In genomic region chr13:99323488-99323887, GRCh38 we compare ENCODE assay signal across 11 cellular contexts. TPM values are rescaled to one million over a fixed set of nuclear protein-coding genes. Genes with fewer than 3 reads are reported as not detected.
A peak's percentile ranks its signal among the peaks of the same experiment; 100 is the strongest.
DNase-seq lines count a peak whose midpoint lies in the region; ATAC-seq and TF ChIP-seq lines count a peak whose summit lies in the region.
"Had no signal": no experiment of that assay in that cellular context is flagged by ENCODE, and none has a peak within 500 bp of the region (broad histone marks: within the 10 kb centered on the region; RNA-seq: fewer than 3 reads in every experiment).

No MANE protein-coding gene starts in this region.

- peaks cover 25 to 26% of the 10 kb centered on the region in 2 donors for H3K36me3 Mint-ChIP-seq in CD4-positive, alpha-beta memory T cell
- H3K36me3 Mint-ChIP-seq in activated T-helper 2 cell treated with anti-CD3 and anti-CD28 coated beads, Interferon-gamma antibody, Interleukin-2, Interleukin-4, amounts not matched to agents 10 μg/mL and 5 μg/mL and 100 μg/mL, durations not matched to agents 14 hours and 24 hours and 36 hours (ENCODE audit: low read depth), result peaks cover 49% of the 10 kb centered on the region

- no peak for TF ChIP-seq CTCF in HEK293 (tag by site-specific recombination; IDR thresholded peaks at IDR 0.05)
- TF ChIP-seq CTCF in BE2C (IDR thresholded peaks at IDR 0.05; ENCODE audit: low read depth, low read length), result no peak

- peak overlapping the region; percentile 91 to 99 (median 94) for H3K27ac Mint-ChIP-seq in CD4-positive, alpha-beta memory T cell
- peak overlapping the region; percentile 96 for H3K27ac Mint-ChIP-seq in activated T-helper 2 cell treated with anti-CD3 and anti-CD28 coated beads, Interferon-gamma antibody, Interleukin-2, Interleukin-4, amounts not matched to agents 10 μg/mL and 5 μg/mL and 100 μg/mL, durations not matched to agents 14 hours and 24 hours and 36 hours

- H3K4me3 Mint-ChIP-seq in CD4-positive, alpha-beta memory T cell, result peak overlapping the region; percentile 20 to 78 (median 54)
- peak overlapping the region; percentile 31 for H3K4me3 Mint-ChIP-seq in activated T-helper 2 cell treated with anti-CD3 and anti-CD28 coated beads, Interferon-gamma antibody, Interleukin-2, Interleukin-4, amounts not matched to agents 10 μg/mL and 5 μg/mL and 100 μg/mL, durations not matched to agents 14 hours and 24 hours and 36 hours (ENCODE audit: low read depth)

- ATAC-seq in HG03342 (IDR thresholded peaks at IDR 0.05; ENCODE audit: unreplicated experiment), result no peak

- no peaks in the 10 kb centered on the region for H3K9me3 ChIP-seq in CD4-positive, alpha-beta memory T cell (ENCODE audit: control insufficient read depth in 1 of 2, low read length in 2 of 2)
- no peaks in the 10 kb centered on the region for H3K9me3 ChIP-seq in HEK293 (ENCODE audit: control insufficient read depth, insufficient read depth, low read depth, low read length)
- H3K9me3 ChIP-seq in BE2C, result no peaks in the 10 kb centered on the region
- no peaks in the 10 kb centered on the region for H3K9me3 ChIP-seq in SJCRH30 (replicated peaks)

- no peaks in the 10 kb centered on the region for H3K9me3 Mint-ChIP-seq in CD4-positive, alpha-beta memory T cell
- H3K9me3 Mint-ChIP-seq in activated T-helper 2 cell treated with anti-CD3 and anti-CD28 coated beads, Interferon-gamma antibody, Interleukin-2, Interleukin-4, amounts not matched to agents 10 μg/mL and 5 μg/mL and 100 μg/mL, durations not matched to agents 14 hours and 24 hours and 36 hours, result no peaks in the 10 kb centered on the region

- peak overlapping the region in 1 of 2 donors; percentile 5 for H3K4me3 ChIP-seq in CD4-positive, alpha-beta memory T cell (ENCODE audit: low read length in 2 of 2)
- no peak overlapping the region for H3K4me3 ChIP-seq in HEK293 (ENCODE audit: low read depth, low read length)
- H3K4me3 ChIP-seq in BE2C (ENCODE audit: low read depth, low read length), result no peak overlapping the region
- H3K4me3 ChIP-seq in SJCRH30, result no peak overlapping the region

- intact Hi-C loops in CD4-positive, alpha-beta memory T cell (cut with micrococcal nuclease), result loop anchor here (1.0 to 2.0 kb wide), 3 partner anchors 15 to 41 kb away; partner anchors contain the start of gene GPR183
- intact Hi-C loops in activated T-helper 2 cell treated with anti-CD3 and anti-CD28 coated beads, Interferon-gamma antibody, Interleukin-2, Interleukin-4, amounts not matched to agents 10 μg/mL and 5 μg/mL and 100 μg/mL, durations not matched to agents 14 hours and 24 hours and 36 hours (cut with micrococcal nuclease), result loop anchor here (2.0 kb wide), 1 partner anchor 49 kb away; no protein-coding TSS in a partner anchor

- peaks cover 3% of the 10 kb centered on the region for H3K36me3 ChIP-seq in CD4-positive, alpha-beta memory T cell (ENCODE audit: insufficient read depth, low read length)
- H3K36me3 ChIP-seq in HEK293 (ENCODE audit: control insufficient read depth in 2 of 2, insufficient read depth in 1 of 2, low read length in 2 of 2) (peaks cover 0 to 2% of the 10 kb centered on the region in 2 experiments; a peak in 1 of 3 replicates), BE2C (peaks cover 3% of the 10 kb centered on the region; the same call in 1 of the 2 replicates), SJCRH30 (peaks cover 1% of the 10 kb centered on the region; the same call in 1 of the 2 replicates)

- CTCF ChIA-PET in CD4-positive, alpha-beta memory T cell (lab: Charles Lee; ENCODE audit: partially characterized antibody), result interaction anchor here (1.2 to 3.3 kb wide), 8 partner anchors 10 to 113 kb away, joined by 4 to 10 read pairs (median 8); no protein-coding TSS in a partner anchor
- CTCF ChIA-PET in HEK293 (lab: Yijun Ruan, JAX), result interaction anchor here (0.7 to 0.8 kb wide), 2 partner anchors 17 to 147 kb away, joined by 3 to 4 read pairs; no protein-coding TSS in a partner anchor

- no peaks in the 10 kb centered on the region for H3K27me3 Mint-ChIP-seq in CD4-positive, alpha-beta memory T cell
- no peaks in the 10 kb centered on the region for H3K27me3 Mint-ChIP-seq in activated T-helper 2 cell treated with anti-CD3 and anti-CD28 coated beads, Interferon-gamma antibody, Interleukin-2, Interleukin-4, amounts not matched to agents 10 μg/mL and 5 μg/mL and 100 μg/mL, durations not matched to agents 14 hours and 24 hours and 36 hours (ENCODE audit: low read depth)

- H3K27ac ChIP-seq in CD4-positive, alpha-beta memory T cell (ENCODE audit: low read depth, low read length), result peak overlapping the region; percentile 79
- H3K27ac ChIP-seq in HEK293 (ENCODE audit: extremely low read depth, low read depth, low read length) (no peak overlapping the region), SJCRH30 (no peak overlapping the region)

- H3K4me1 ChIP-seq in CD4-positive, alpha-beta memory T cell (ENCODE audit: insufficient read depth, low read length), result peaks cover 87% of the 10 kb centered on the region
- H3K4me1 ChIP-seq in HEK293 (ENCODE audit: control insufficient read depth, insufficient read depth, low read length), result 0 out of 2 replicates have a peak, but pooled peaks cover 5% of the 10 kb centered on the region
- H3K4me1 ChIP-seq in BE2C, result no peaks in the 10 kb centered on the region
- H3K4me1 ChIP-seq in SJCRH30, result no peaks in the 10 kb centered on the region; the same call in 1 of the 2 replicates

- DNase-seq in CD4-positive, alpha-beta memory T cell, result no peak
- no peak for DNase-seq in activated T-helper 2 cell treated with anti-CD3 and anti-CD28 coated beads, Interferon-gamma antibody, Interleukin-2, Interleukin-4, amounts not matched to agents 10 μg/mL and 5 μg/mL and 100 μg/mL, durations not matched to agents 14 hours and 24 hours and 36 hours (ENCODE audit: low spot score)
- peak; percentile 50 for DNase-seq in myocyte (ENCODE audit: low read depth)
- DNase-seq in BE2C, result no peak
- DNase-seq in SJCRH30, result no peak
- DNase-seq: activated CD4-positive, CD25-positive, alpha-beta regulatory T cell treated with anti-CD3 and anti-CD28 coated beads, Interleukin-2, amount 50 U/mL, for 72 hours; anterior cingulate cortex; hypothalamus; mesendoderm had no signal

- H3K4me1 Mint-ChIP-seq in CD4-positive, alpha-beta memory T cell, result peaks cover 54 to 82% (median 69%) of the 10 kb centered on the region in 4 donors
- peaks cover 60% of the 10 kb centered on the region for H3K4me1 Mint-ChIP-seq in activated T-helper 2 cell treated with anti-CD3 and anti-CD28 coated beads, Interferon-gamma antibody, Interleukin-2, Interleukin-4, amounts not matched to agents 10 μg/mL and 5 μg/mL and 100 μg/mL, durations not matched to agents 14 hours and 24 hours and 36 hours (ENCODE audit: low read depth)

- POLR2A ChIA-PET in CD4-positive, alpha-beta memory T cell (lab: Charles Lee; ENCODE audit: partially characterized antibody), result interaction anchor here (0.7 to 15.7 kb wide), 19 partner anchors 9 to 64 kb away, joined by 3 to 417 read pairs (median 7); partner anchors contain the start of gene GPR183
- POLR2A ChIA-PET in HEK293 (lab: Yijun Ruan, JAX), result no interaction called here

- no peaks in the 10 kb centered on the region for H3K27me3 ChIP-seq in CD4-positive, alpha-beta memory T cell (ENCODE audit: insufficient read depth, low read length)
- H3K27me3 ChIP-seq in BE2C, result no peaks in the 10 kb centered on the region
- no peaks in the 10 kb centered on the region for H3K27me3 ChIP-seq in SJCRH30

TF ChIP-seq in HEK293, 187 proteins besides CTCF, POLR2A, EP300 and RAD21:
- TF ChIP-seq ZNF311 (tag by site-specific recombination; IDR thresholded peaks at IDR 0.05; ENCODE audit: borderline replicate concordance), result no peak
- TF ChIP-seq ZSCAN23 (tag by site-specific recombination; IDR thresholded peaks at IDR 0.05), result no peak
- no peak for TF ChIP-seq ZNF561 (tag by site-specific recombination; IDR thresholded peaks at IDR 0.05; ENCODE audit: borderline replicate concordance)
- peak; percentile 51 for TF ChIP-seq WT1 (tag by site-specific recombination; IDR thresholded peaks at IDR 0.05)

RNA-seq across cellular contexts. Expression of gene GPR183, which starts 16.3 kb away (rescaled TPM):
- 100 to 1,000 TPM; 203 to 204 TPM for total RNA-seq in CD4-positive, alpha-beta memory T cell
- polyA plus RNA-seq in CD4-positive, alpha-beta memory T cell, result 100 to 1,000 TPM; 563 to 954 TPM
- 143 and 147 TPM in 2 replicates for total RNA-seq in activated T-helper 2 cell treated with anti-CD3 and anti-CD28 coated beads, Interferon-gamma antibody, Interleukin-2, Interleukin-4, amounts not matched to agents 10 μg/mL and 5 μg/mL and 100 μg/mL, durations not matched to agents 14 hours and 24 hours and 36 hours
- 0.32 TPM in 1 of 2 replicates, not detected in the other for total RNA-seq in myocyte
- 0.19 TPM for polyA plus RNA-seq in myocyte (2012)
- not detected for polyA plus RNA-seq in BE2C (2012; ENCODE audit: insufficient read depth, insufficient read length, low read depth)
- not detected in 2 replicates for total RNA-seq in SJCRH30 (2014; rRNA removed; shearing (Covaris generic))

Comparison
In these comparisons a context has a peak if more than half of its experiments do, and no peak if none do; other contexts are left out.
1. RNA of gene GPR183, which starts 16.3 kb away (total RNA-seq): 203 to 204 TPM in CD4-positive, alpha-beta memory T cell and 143 to 147 TPM in activated T-helper 2 cell treated with anti-CD3 and anti-CD28 coated beads, Interferon-gamma antibody, Interleukin-2, Interleukin-4, amounts not matched to agents 10 μg/mL and 5 μg/mL and 100 μg/mL, durations not matched to agents 14 hours and 24 hours and 36 hours; 0.32 TPM in myocyte and not detected in SJCRH30; every median in the first group is over 100 times any median in the second.